Comparison of ENCODE assay signal across 18 cellular contexts in genomic region chr17:69473801-69474170, GRCh38. TPM values are rescaled to one million over a fixed set of nuclear protein-coding genes. Genes with fewer than 3 reads are reported as not detected.
DNase-seq lines count a peak whose midpoint lies in the region; ATAC-seq, FAIRE-seq and TF ChIP-seq lines count a peak whose summit lies in the region.
"Had no signal": no experiment of that assay in that cellular context is flagged by ENCODE, and none has a peak within 500 bp of the region (broad histone marks: within the 10 kb centered on the region; RNA-seq: fewer than 3 reads in every experiment).

No MANE protein-coding gene starts in this region.

- H3K27ac ChIP-seq in A549 (peak overlapping the region; percentile 51 to 84), esophagus muscularis mucosa (replicated peaks in 1 of 4) (peak overlapping the region; percentile 9 to 66 (median 40))
- H3K27ac ChIP-seq: pancreas had no signal

- H3K4me2 ChIP-seq in A549 = peak overlapping the region; percentile 58

- DNase-seq in A549 (ENCODE audit: low read depth in 1 of 2, low spot score in 1 of 2) = peak in 1 of 2 experiments; percentile 40
- peak; percentile 38 for DNase-seq in MG63
- no peak for DNase-seq in esophagus muscularis mucosa (ENCODE audit: extremely low spot score)
- no peak for DNase-seq in NCI-H2227 treated with DMSO at 0.1 percent for 48 hours (lab: John Stamatoyannopoulos, UW)
- no peak for DNase-seq in WTC11 (ENCODE audit: low spot score)
- DNase-seq in GM20000 (ENCODE audit: low spot score) = no peak
- DNase-seq: activated CD8-positive, alpha-beta T cell treated with anti-CD3 and anti-CD28 coated beads, Interleukin-2, amount 10 ng/mL, durations not matched to agents 7 days and 5 days; aorta; COR-L47; KG1; NCI-H1417 treated with DMSO at 0.1 percent for 48 hours; NCI-H345; pancreas had no signal

- TF ChIP-seq CTCF in A549 (IDR thresholded peaks at IDR 0.05) = no peak
- TF ChIP-seq CTCF in esophagus muscularis mucosa (IDR thresholded peaks at IDR 0.05) = no peak
- TF ChIP-seq CTCF in nephron (IDR thresholded peaks at IDR 0.05; ENCODE audit: unreplicated experiment in 3 of 3) = no peak
- TF ChIP-seq CTCF in WTC11 (IDR thresholded peaks at IDR 0.05) = no peak
- no peak for TF ChIP-seq CTCF in GM20000 (IDR thresholded peaks at IDR 0.05; ENCODE audit: extremely low read depth, missing control alignments)

- CTCF ChIA-PET in A549 (lab: Yijun Ruan, JAX) = interaction anchor here (1.0 to 1.3 kb wide), 2 partner anchors 52 to 59 kb away, joined by 3 read pairs; partner anchors contain the start of gene MAP2K6
- CTCF ChIA-PET in WTC11 (lab: Charles Lee) = interaction anchor here (1.5 kb wide), 1 partner anchor 32 kb away, joined by 4 read pairs; no protein-coding TSS in a partner anchor

- no peaks in the 10 kb centered on the region for H3K27me3 Mint-ChIP-seq in nephron (ENCODE audit: low read depth)
- no peaks in the 10 kb centered on the region for H3K27me3 Mint-ChIP-seq in WTC11 (ENCODE audit: low read depth)

- TF ChIP-seq EP300 in A549 (IDR thresholded peaks at IDR 0.05) (no peak), esophagus muscularis mucosa (IDR thresholded peaks at IDR 0.05) (no peak)

- peaks cover 13% of the 10 kb centered on the region for H3K36me3 Mint-ChIP-seq in nephron (ENCODE audit: low read depth)
- H3K36me3 Mint-ChIP-seq in WTC11 = peaks cover 8% of the 10 kb centered on the region

- no peak for TF ChIP-seq RAD21 in A549 (conservative IDR thresholded peaks at IDR 0.05 in 1 of 2, IDR thresholded peaks at IDR 0.05 in 1 of 2)

- peak; percentile 69 to 77 for ATAC-seq in A549
- ATAC-seq in WTC11 = no peak
- no peak for ATAC-seq in HG03442 (IDR thresholded peaks at IDR 0.05; ENCODE audit: unreplicated experiment)
- ATAC-seq: activated CD8-positive, alpha-beta T cell treated with anti-CD3 and anti-CD28 coated beads, Interleukin-2, amount 10 ng/mL, durations not matched to agents 7 days and 5 days; pancreas had no signal

- H3K27me3 ChIP-seq in MG63 = no peaks in the 10 kb centered on the region
- H3K27me3 ChIP-seq in esophagus muscularis mucosa = no peaks in the 10 kb centered on the region
- H3K27me3 ChIP-seq: pancreas had no signal

- H3K9me3 Mint-ChIP-seq in nephron (no peaks in the 10 kb centered on the region), WTC11 (peaks cover 11% of the 10 kb centered on the region)

- POLR2A ChIA-PET in A549 (lab: Yijun Ruan, JAX) (interaction anchor here (1.2 to 1.5 kb wide), 2 partner anchors 13 to 59 kb away, joined by 3 read pairs; partner anchors contain the start of gene MAP2K6), WTC11 (lab: Charles Lee) (interaction anchor here (0.6 kb wide), 1 partner anchor 396 kb away, joined by 3 read pairs; no protein-coding TSS in a partner anchor)

- 43% methylated on average over 3 of the region's 3 CpGs for WGBS in A549 (ENCODE audit: missing lambda C conversion rate)
- WGBS in esophagus muscularis mucosa = 62% methylated on average over 3 of the region's 3 CpGs

- H3K27ac Mint-ChIP-seq in nephron (peak overlapping the region; percentile 12 to 56 (median 52)), WTC11 (no peak overlapping the region)
- H3K27ac Mint-ChIP-seq: activated CD8-positive, alpha-beta T cell treated with anti-CD3 and anti-CD28 coated beads, Interleukin-2, amount 10 ng/mL, durations not matched to agents 7 days and 5 days had no signal

- H3K4me1 ChIP-seq in A549 (peaks cover 22% of the 10 kb centered on the region), esophagus muscularis mucosa (peaks cover 4 to 16% (median 14%) of the 10 kb centered on the region in 4 donors)

- FAIRE-seq in A549 (lab: Jason Lieb, UNC) = no peak
- FAIRE-seq: A204.1, G401.6, islet of Langerhans, pancreas had no signal

- H3K9me3 ChIP-seq in A549 (no peaks in the 10 kb centered on the region), MG63 (no peaks in the 10 kb centered on the region), esophagus muscularis mucosa (no peaks in the 10 kb centered on the region)
- H3K9me3 ChIP-seq: pancreas had no signal

- H3K4me1 Mint-ChIP-seq in nephron (peaks cover 16% of the 10 kb centered on the region), WTC11 (peaks cover 15% of the 10 kb centered on the region)

- H3K4me3 Mint-ChIP-seq in nephron = no peak overlapping the region
- no peak overlapping the region for H3K4me3 Mint-ChIP-seq in WTC11
- H3K4me3 Mint-ChIP-seq: activated CD8-positive, alpha-beta T cell treated with anti-CD3 and anti-CD28 coated beads, Interleukin-2, amount 10 ng/mL, durations not matched to agents 7 days and 5 days had no signal

- H3K4me3 ChIP-seq in A549 = no peak overlapping the region
- H3K4me3 ChIP-seq in MG63 = no peak overlapping the region
- no peak overlapping the region for H3K4me3 ChIP-seq in esophagus muscularis mucosa
- H3K4me3 ChIP-seq: pancreas had no signal

- H3K36me3 ChIP-seq in MG63 (no peaks in the 10 kb centered on the region), esophagus muscularis mucosa (no peaks in the 10 kb centered on the region)
- H3K36me3 ChIP-seq: pancreas had no signal

- TF ChIP-seq POLR2A in A549 (IDR thresholded peaks at IDR 0.05; ENCODE audit: low read length) = no peak
- no peak for TF ChIP-seq POLR2A in esophagus muscularis mucosa (IDR thresholded peaks at IDR 0.05; ENCODE audit: low read depth)

- intact Hi-C loops in esophagus muscularis mucosa (cut with DNase I) = no loop called here

TF ChIP-seq in A549, 52 proteins besides CTCF, POLR2A, EP300 and RAD21:
- no peak for TF ChIP-seq FOSL2 (IDR thresholded peaks at IDR 0.05)
- TF ChIP-seq FOSL2 (CRISPR knock-in tag; IDR thresholded peaks at IDR 0.05) = peak; percentile 33; the same call in 1 of the 2 replicates
- TF ChIP-seq CHD2 (IDR thresholded peaks at IDR 0.05; ENCODE audit: low read length, partially characterized antibody) = no peak

TF ChIP-seq in WTC11, 78 proteins besides CTCF, POLR2A, EP300 and RAD21:
- TF ChIP-seq IRF1 (CRISPR knock-in tag; IDR thresholded peaks at IDR 0.05) (no peak), STAT6 (CRISPR knock-in tag; conservative IDR thresholded peaks at IDR 0.05; ENCODE audit: low read depth) (no peak), OVOL2 (CRISPR knock-in tag; IDR thresholded peaks at IDR 0.05; ENCODE audit: borderline replicate concordance) (no peak), KAT7 (CRISPR knock-in tag; IDR thresholded peaks at IDR 0.05; ENCODE audit: borderline replicate concordance) (no peak), JUN (CRISPR knock-in tag; IDR thresholded peaks at IDR 0.05) (no peak), ZNF671 (CRISPR knock-in tag; IDR thresholded peaks at IDR 0.05) (no peak)
- TF ChIP-seq, protein P1, sequence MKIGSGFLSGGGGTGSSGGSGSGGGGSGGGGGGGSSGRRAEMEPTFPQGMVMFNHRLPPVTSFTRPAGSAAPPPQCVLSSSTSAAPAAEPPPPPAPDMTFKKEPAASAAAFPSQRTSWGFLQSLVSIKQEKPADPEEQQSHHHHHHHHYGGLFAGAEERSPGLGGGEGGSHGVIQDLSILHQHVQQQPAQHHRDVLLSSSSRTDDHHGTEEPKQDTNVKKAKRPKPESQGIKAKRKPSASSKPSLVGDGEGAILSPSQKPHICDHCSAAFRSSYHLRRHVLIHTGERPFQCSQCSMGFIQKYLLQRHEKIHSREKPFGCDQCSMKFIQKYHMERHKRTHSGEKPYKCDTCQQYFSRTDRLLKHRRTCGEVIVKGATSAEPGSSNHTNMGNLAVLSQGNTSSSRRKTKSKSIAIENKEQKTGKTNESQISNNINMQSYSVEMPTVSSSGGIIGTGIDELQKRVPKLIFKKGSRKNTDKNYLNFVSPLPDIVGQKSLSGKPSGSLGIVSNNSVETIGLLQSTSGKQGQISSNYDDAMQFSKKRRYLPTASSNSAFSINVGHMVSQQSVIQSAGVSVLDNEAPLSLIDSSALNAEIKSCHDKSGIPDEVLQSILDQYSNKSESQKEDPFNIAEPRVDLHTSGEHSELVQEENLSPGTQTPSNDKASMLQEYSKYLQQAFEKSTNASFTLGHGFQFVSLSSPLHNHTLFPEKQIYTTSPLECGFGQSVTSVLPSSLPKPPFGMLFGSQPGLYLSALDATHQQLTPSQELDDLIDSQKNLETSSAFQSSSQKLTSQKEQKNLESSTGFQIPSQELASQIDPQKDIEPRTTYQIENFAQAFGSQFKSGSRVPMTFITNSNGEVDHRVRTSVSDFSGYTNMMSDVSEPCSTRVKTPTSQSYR (CRISPR knock-in tag; IDR thresholded peaks at IDR 0.05) = no peak

RNA-seq across cellular contexts. Expression of gene MAP2K6, which starts 59.3 kb away (rescaled TPM):
- polyA plus RNA-seq in A549 (2011; rRNA removed) = 20.1 and 20.2 TPM in 2 replicates
- 9.2 and 9.5 TPM in 2 replicates for polyA plus RNA-seq in A549 (2012; cell fraction: cytosol; rRNA removed)
- 3.4 and 4.7 TPM in 2 replicates for polyA plus RNA-seq in A549 (2012; cell fraction: nucleus; rRNA removed)
- polyA plus RNA-seq in A549 (2017; fragmentation: RNase III; extraction: RNeasy Plus Mini Kit Qiagen cat#74134 plus additional on column Dnase treatment) = 18.7 to 24.1 TPM (median 20.7 TPM) in 3 replicates
- polyA minus RNA-seq in A549 (2011; rRNA and poly(A)+ RNA removed) = 18.1 and 25.1 TPM in 2 replicates
- total RNA-seq in MG63 (2014; rRNA removed; shearing (Covaris generic); ENCODE audit: low replicate concordance) = 0.96 and 1.9 TPM in 2 replicates
- total RNA-seq in esophagus muscularis mucosa = 1 to 10 TPM in 3 of 4 donors, under 1 TPM in 1; 0.83 to 3.1 (median 1.5) TPM
- 43.0 to 50.5 TPM (median 49.5 TPM) in 3 replicates for total RNA-seq in WTC11 (2021)

Comparison
In these comparisons a context has a peak if more than half of its experiments do, and no peak if none do; other contexts are left out.
1. ATAC-seq: peak in A549 (2 of 2); none in WTC11 (single experiment) and HG03442 (single experiment).
2. RNA of gene MAP2K6, which starts 59.3 kb away (total RNA-seq): 43.0 to 50.5 TPM in WTC11; 0.96 to 1.9 TPM in MG63 and 0.83 to 3.1 TPM in esophagus muscularis mucosa; every median in the first group is over 10 times any median in the second.